8 cellular contexts compared by ENCODE assay signal in the genomic region with DNA sequence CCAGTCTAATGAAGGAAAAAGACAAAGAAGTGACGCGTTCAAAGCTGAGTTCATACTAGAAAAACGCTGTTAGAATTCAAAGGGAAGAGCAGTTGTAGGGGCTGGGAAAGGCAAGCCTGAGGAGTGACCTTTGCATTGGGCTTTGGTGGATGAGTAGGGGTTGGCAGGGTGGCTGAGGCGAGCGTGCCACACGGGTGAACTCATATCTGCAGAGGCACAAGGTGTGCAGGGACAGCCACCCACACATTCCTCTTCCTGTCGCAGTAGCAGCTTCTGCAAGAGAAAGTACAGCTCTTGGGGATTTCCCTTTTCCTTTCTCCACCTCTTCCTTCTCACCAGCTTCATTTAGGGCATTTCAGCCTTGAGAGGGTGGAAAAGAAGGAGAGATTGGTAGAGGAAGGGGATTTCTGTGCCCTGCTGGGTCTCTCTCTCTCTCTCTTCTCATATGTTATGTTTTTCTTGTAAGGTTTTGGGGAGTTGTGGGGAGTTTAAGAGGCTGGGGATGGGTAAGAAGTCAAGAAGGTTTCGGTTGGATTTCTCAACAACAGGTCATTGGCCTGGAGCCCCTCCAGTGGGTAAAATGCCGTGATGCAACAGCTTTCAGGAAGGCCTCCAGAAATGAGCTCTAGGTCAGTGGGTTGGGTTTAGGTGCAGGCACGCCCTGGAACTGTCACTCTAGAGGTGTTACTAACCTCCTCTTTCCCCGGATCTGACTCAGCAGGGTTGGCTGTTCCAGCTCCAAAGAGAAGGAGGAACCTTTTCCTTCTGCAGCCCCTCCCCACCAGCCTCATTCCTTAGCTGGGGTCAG. TPM values are rescaled to one million over a fixed set of nuclear protein-coding genes. Genes with fewer than 3 reads are reported as not detected.
A peak's percentile ranks its signal among the peaks of the same experiment; 100 is the strongest.
DNase-seq lines count a peak whose midpoint lies in the region; ATAC-seq and TF ChIP-seq lines count a peak whose summit lies in the region.

No MANE protein-coding gene starts in this region.

- CTCF ChIA-PET in SK-N-SH (lab: Yijun Ruan, JAX), result interaction anchor here (0.7 to 12.8 kb wide), 48 partner anchors 9 to 594 kb away, joined by 3 to 403 read pairs (median 10); a partner anchor contains a TSS

- TF ChIP-seq EP300 in SK-N-SH (IDR thresholded peaks at IDR 0.05; ENCODE audit: borderline replicate concordance in 1 of 2, low read depth in 1 of 2, low read length in 1 of 2), result no peak

- H2AFZ ChIP-seq in SK-N-SH (ENCODE audit: low read depth), result no peak overlapping the region

- POLR2A ChIA-PET in SK-N-SH (lab: Yijun Ruan, JAX), result interaction anchor here (1.8 kb wide), 1 partner anchor 122 kb away, joined by 13 read pairs; no protein-coding TSS in a partner anchor
- POLR2A ChIA-PET in activated naive CD8-positive, alpha-beta T cell treated with anti-CD3 and anti-CD28 coated beads, Interleukin-2, amount 10 ng/mL, durations not matched to agents 7 days and 5 days (lab: Charles Lee), result interaction anchor here (0.6 to 5.4 kb wide), 13 partner anchors 24 to 852 kb away, joined by 3 to 31 read pairs (median 4); no protein-coding TSS in a partner anchor

- peaks cover 0 to 5% of the 10 kb centered on the region in 2 experiments for H3K36me3 ChIP-seq in SK-N-SH (replicated peaks in 1 of 2; ENCODE audit: control insufficient read depth in 1 of 2, insufficient read depth in 2 of 2, low read length in 1 of 2)

- TF ChIP-seq CTCF in SK-N-SH (IDR thresholded peaks at IDR 0.05), result no peak

- peaks cover 32% of the 10 kb centered on the region for H3K4me1 Mint-ChIP-seq in activated naive CD8-positive, alpha-beta T cell treated with anti-CD3 and anti-CD28 coated beads, Interleukin-2, amount 10 ng/mL, durations not matched to agents 7 days and 5 days

- 74% methylated on average over 11 of the region's 11 CpGs for WGBS in SK-N-SH (ENCODE audit: low lambda C conversion rate)

- H3K27me3 ChIP-seq in SK-N-SH (ENCODE audit: insufficient read depth), result no peaks in the 10 kb centered on the region

- H3K9me3 ChIP-seq in SK-N-SH, result no peaks in the 10 kb centered on the region

- H3K9me3 Mint-ChIP-seq in activated naive CD8-positive, alpha-beta T cell treated with anti-CD3 and anti-CD28 coated beads, Interleukin-2, amount 10 ng/mL, durations not matched to agents 7 days and 5 days, result no peaks in the 10 kb centered on the region

- H3K9me2 ChIP-seq in SK-N-SH, result no peaks in the 10 kb centered on the region

- H3K27ac Mint-ChIP-seq in activated naive CD8-positive, alpha-beta T cell treated with anti-CD3 and anti-CD28 coated beads, Interleukin-2, amount 10 ng/mL, durations not matched to agents 7 days and 5 days, result peak overlapping the region; percentile 95

- H4K20me1 ChIP-seq in SK-N-SH (ENCODE audit: insufficient read depth), result no peaks in the 10 kb centered on the region

- H3F3A ChIP-seq in SK-N-SH (replicated peaks; ENCODE audit: insufficient read depth), result peaks cover 13% of the 10 kb centered on the region

- H3K4me3 ChIP-seq in SK-N-SH (ENCODE audit: low read depth in 2 of 2, low read length in 1 of 2), result no peak overlapping the region

- H3K79me2 ChIP-seq in SK-N-SH (ENCODE audit: insufficient read depth), result no peaks in the 10 kb centered on the region

- H3K27ac ChIP-seq in SK-N-SH (ENCODE audit: low read depth in 2 of 2, low read length in 1 of 2), result peak overlapping the region in 1 of 2 experiments; percentile 62; a peak in 2 of 4 replicates

- TF ChIP-seq RAD21 in SK-N-SH (IDR thresholded peaks at IDR 0.05; ENCODE audit: low read length), result no peak

- ATAC-seq in HG03378 (IDR thresholded peaks at IDR 0.05; ENCODE audit: unreplicated experiment), result peak; percentile 36
- peak; percentile 79 for ATAC-seq in activated naive CD8-positive, alpha-beta T cell treated with anti-CD3 and anti-CD28 coated beads, Interleukin-2, amount 10 ng/mL, durations not matched to agents 7 days and 5 days (ENCODE audit: low read depth)

- peaks cover 3% of the 10 kb centered on the region for H3K36me3 Mint-ChIP-seq in activated naive CD8-positive, alpha-beta T cell treated with anti-CD3 and anti-CD28 coated beads, Interleukin-2, amount 10 ng/mL, durations not matched to agents 7 days and 5 days

- no peak overlapping the region for H3K9ac ChIP-seq in SK-N-SH

- peak overlapping the region; percentile 86 for H3K4me3 Mint-ChIP-seq in activated naive CD8-positive, alpha-beta T cell treated with anti-CD3 and anti-CD28 coated beads, Interleukin-2, amount 10 ng/mL, durations not matched to agents 7 days and 5 days

- H3K4me2 ChIP-seq in SK-N-SH, result peak overlapping the region; percentile 10; the same call in 1 of the 2 replicates

- H3K27me3 Mint-ChIP-seq in activated naive CD8-positive, alpha-beta T cell treated with anti-CD3 and anti-CD28 coated beads, Interleukin-2, amount 10 ng/mL, durations not matched to agents 7 days and 5 days, result no peaks in the 10 kb centered on the region

- peak; percentile 43 for DNase-seq in activated gamma-delta T cell treated with Interleukin-2 at 50 U/mL for 16 hours
- no peak for DNase-seq in activated gamma-delta T cell (lab: John Stamatoyannopoulos, UW)
- DNase-seq in SK-N-SH, result no peak
- DNase-seq in activated naive CD8-positive, alpha-beta T cell treated with anti-CD3 and anti-CD28 coated beads, Interleukin-2, amount 10 ng/mL, durations not matched to agents 7 days and 5 days, result no peak
- peak; percentile 45 for DNase-seq in iPS DF 19.7 (ENCODE audit: low read depth, low spot score)
- peak; percentile 35 to 74 (median 68) for DNase-seq in stimulated activated CD4-positive, alpha-beta T cell treated with anti-CD3 and anti-CD28 coated beads, TNF-alpha, amount 100 ng/mL, for 48 hours (ENCODE audit: low read depth in 3 of 3)
- DNase-seq in NK-92 (lab: John Stamatoyannopoulos, UW; ENCODE audit: unreplicated experiment), result no peak

- peaks cover 34 to 49% of the 10 kb centered on the region in 2 experiments for H3K4me1 ChIP-seq in SK-N-SH (ENCODE audit: control insufficient read depth in 1 of 2, insufficient read depth in 2 of 2, low read depth in 1 of 2, low read length in 1 of 2)

TF ChIP-seq in SK-N-SH, 30 proteins besides CTCF, POLR2A, EP300 and RAD21:
- TF ChIP-seq, protein P1, sequence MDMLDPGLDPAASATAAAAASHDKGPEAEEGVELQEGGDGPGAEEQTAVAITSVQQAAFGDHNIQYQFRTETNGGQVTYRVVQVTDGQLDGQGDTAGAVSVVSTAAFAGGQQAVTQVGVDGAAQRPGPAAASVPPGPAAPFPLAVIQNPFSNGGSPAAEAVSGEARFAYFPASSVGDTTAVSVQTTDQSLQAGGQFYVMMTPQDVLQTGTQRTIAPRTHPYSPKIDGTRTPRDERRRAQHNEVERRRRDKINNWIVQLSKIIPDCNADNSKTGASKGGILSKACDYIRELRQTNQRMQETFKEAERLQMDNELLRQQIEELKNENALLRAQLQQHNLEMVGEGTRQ (IDR thresholded peaks at IDR 0.05; ENCODE audit: borderline replicate concordance, low read depth, low read length), result no peak
- TF ChIP-seq, protein P2, sequence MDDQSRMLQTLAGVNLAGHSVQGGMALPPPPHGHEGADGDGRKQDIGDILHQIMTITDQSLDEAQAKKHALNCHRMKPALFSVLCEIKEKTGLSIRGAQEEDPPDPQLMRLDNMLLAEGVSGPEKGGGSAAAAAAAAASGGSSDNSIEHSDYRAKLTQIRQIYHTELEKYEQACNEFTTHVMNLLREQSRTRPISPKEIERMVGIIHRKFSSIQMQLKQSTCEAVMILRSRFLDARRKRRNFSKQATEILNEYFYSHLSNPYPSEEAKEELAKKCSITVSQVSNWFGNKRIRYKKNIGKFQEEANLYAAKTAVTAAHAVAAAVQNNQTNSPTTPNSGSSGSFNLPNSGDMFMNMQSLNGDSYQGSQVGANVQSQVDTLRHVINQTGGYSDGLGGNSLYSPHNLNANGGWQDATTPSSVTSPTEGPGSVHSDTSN (IDR thresholded peaks at IDR 0.05), result peak; percentile 39; the same call in 1 of the 2 replicates
- TF ChIP-seq ELF1 (IDR thresholded peaks at IDR 0.05) (no peak), FOSL2 (IDR thresholded peaks at IDR 0.05; ENCODE audit: borderline replicate concordance, low read depth) (peak; percentile 24; the same call in 1 of the 2 replicates), CHD2 (IDR thresholded peaks at IDR 0.05; ENCODE audit: low read length, partially characterized antibody) (no peak)

RNA-seq across cellular contexts. Expression of a gene that starts 40.1 kb away (rescaled TPM):
- 253 and 273 TPM in 2 replicates for polyA plus RNA-seq in SK-N-SH (2012; rRNA removed)
- 286 and 365 TPM in 2 replicates for polyA plus RNA-seq in SK-N-SH (2012; cell fraction: cytosol; rRNA removed)
- polyA plus RNA-seq in SK-N-SH (2012; cell fraction: nucleus; rRNA removed), result 192 and 200 TPM in 2 replicates
- total RNA-seq in activated naive CD8-positive, alpha-beta T cell treated with anti-CD3 and anti-CD28 coated beads, Interleukin-2, amount 10 ng/mL, durations not matched to agents 7 days and 5 days, result 10 to 100 TPM; 42.0 to 43.8 TPM

Comparison
In these comparisons a context has a peak if more than half of its experiments do, and no peak if none do; other contexts are left out.
1. DNase-seq: peak in activated gamma-delta T cell treated with Interleukin-2 at 50 U/mL for 16 hours (single experiment), iPS DF 19.7 (single experiment) and stimulated activated CD4-positive, alpha-beta T cell treated with anti-CD3 and anti-CD28 coated beads, TNF-alpha, amount 100 ng/mL, for 48 hours (3 of 3); none in activated gamma-delta T cell (single experiment), SK-N-SH (single experiment), activated naive CD8-positive, alpha-beta T cell treated with anti-CD3 and anti-CD28 coated beads, Interleukin-2, amount 10 ng/mL, durations not matched to agents 7 days and 5 days (single experiment) and NK-92 (single experiment).